In the genomic region with DNA sequence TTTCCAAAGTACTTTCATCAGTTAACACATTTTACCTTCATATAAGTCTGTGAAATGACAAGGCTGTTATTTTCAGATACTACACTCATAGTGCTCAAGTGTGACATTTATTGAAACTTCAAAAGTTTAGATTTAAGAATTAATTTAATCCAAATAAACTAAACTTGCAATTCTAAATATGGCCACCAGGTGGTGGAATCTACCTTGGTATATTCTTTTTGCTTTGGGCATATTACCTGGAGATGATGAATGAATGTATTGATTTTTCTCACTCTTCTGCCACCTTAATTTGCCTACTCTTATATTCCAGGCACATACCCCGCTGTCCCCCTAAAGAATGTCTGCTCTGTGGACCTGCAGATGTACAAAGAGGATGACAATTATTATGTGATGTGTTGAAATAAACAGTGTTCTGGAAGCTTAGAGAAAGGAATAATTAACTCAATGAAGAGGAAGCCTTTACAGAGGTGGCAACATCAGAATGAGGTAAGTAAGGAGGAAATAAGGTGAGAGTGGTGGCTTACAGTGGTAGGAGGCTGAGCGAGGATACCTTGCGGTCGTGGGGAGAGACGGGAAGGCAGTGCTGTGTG, we compare ENCODE assay signal across 8 cellular contexts.
DNase-seq lines count a peak whose midpoint lies in the region; ATAC-seq and TF ChIP-seq lines count a peak whose summit lies in the region.

No MANE protein-coding gene starts in this region.

- no peaks in the 10 kb centered on the region for H3K4me1 ChIP-seq in right atrium auricular region

- DNase-seq in right atrium auricular region (ENCODE audit: low spot score) (no peak), left ventricle myocardium superior (no peak), NCI-H345 (lab: John Stamatoyannopoulos, UW) (peak; percentile 68), choroid plexus epithelial cell (ENCODE audit: low read depth) (peak; percentile 51), neural crest cell (ENCODE audit: low read depth, low spot score) (no peak)

- H3K9me3 ChIP-seq in right atrium auricular region = no peaks in the 10 kb centered on the region

- peaks cover 22% of the 10 kb centered on the region for H3K27me3 Mint-ChIP-seq in neural crest cell (ENCODE audit: low read depth)

- H3K4me1 Mint-ChIP-seq in neural crest cell = peaks cover 5% of the 10 kb centered on the region

- no peak overlapping the region for H3K27ac ChIP-seq in right atrium auricular region

- no peak overlapping the region for H3K27ac Mint-ChIP-seq in neural crest cell (ENCODE audit: unreplicated experiment)

- no peaks in the 10 kb centered on the region for H3K36me3 Mint-ChIP-seq in neural crest cell (ENCODE audit: low read depth)

- H3K36me3 ChIP-seq in right atrium auricular region = no peaks in the 10 kb centered on the region

- H3K4me3 ChIP-seq in right atrium auricular region (no peak overlapping the region), choroid plexus epithelial cell (ENCODE audit: low read depth, low read length) (no peak overlapping the region)

- peak; percentile 51 to 85 for TF ChIP-seq CTCF in right atrium auricular region (IDR thresholded peaks at IDR 0.05)
- TF ChIP-seq CTCF in choroid plexus epithelial cell (conservative IDR thresholded peaks at IDR 0.05; ENCODE audit: low read depth, low read length) = peak; percentile 62
- peak; percentile 92 for TF ChIP-seq CTCF in neural crest cell (conservative IDR thresholded peaks at IDR 0.05)

- intact Hi-C loops in left ventricle myocardium superior (cut with micrococcal nuclease) = loop anchor here (5.0 to 10.0 kb wide), 2 partner anchors 89 to 151 kb away; no protein-coding TSS in a partner anchor

- no peaks in the 10 kb centered on the region for H3K27me3 ChIP-seq in right atrium auricular region

- H3K9me3 Mint-ChIP-seq in neural crest cell = peaks cover under 1% of the 10 kb centered on the region

- ATAC-seq in left ventricle myocardium superior = no peak
- no peak for ATAC-seq in HG03439 (IDR thresholded peaks at IDR 0.05; ENCODE audit: unreplicated experiment)
- no peak for ATAC-seq in GM19035 (IDR thresholded peaks at IDR 0.05; ENCODE audit: unreplicated experiment)
- ATAC-seq in HG03460 (IDR thresholded peaks at IDR 0.05; ENCODE audit: unreplicated experiment) = no peak

- no peak overlapping the region for H3K4me3 Mint-ChIP-seq in neural crest cell

Comparison
In these comparisons a context has a peak if more than half of its experiments do, and no peak if none do; other contexts are left out.
1. DNase-seq: peak in NCI-H345 (single experiment) and choroid plexus epithelial cell (single experiment); none in right atrium auricular region (single experiment), left ventricle myocardium superior (single experiment) and neural crest cell (single experiment).
2. Peak in every context shown above with its lines, with median percentiles within 50 percentile points of each other: CTCF ChIP-seq.